10 cellular contexts compared by ENCODE assay signal in the genomic region with DNA sequence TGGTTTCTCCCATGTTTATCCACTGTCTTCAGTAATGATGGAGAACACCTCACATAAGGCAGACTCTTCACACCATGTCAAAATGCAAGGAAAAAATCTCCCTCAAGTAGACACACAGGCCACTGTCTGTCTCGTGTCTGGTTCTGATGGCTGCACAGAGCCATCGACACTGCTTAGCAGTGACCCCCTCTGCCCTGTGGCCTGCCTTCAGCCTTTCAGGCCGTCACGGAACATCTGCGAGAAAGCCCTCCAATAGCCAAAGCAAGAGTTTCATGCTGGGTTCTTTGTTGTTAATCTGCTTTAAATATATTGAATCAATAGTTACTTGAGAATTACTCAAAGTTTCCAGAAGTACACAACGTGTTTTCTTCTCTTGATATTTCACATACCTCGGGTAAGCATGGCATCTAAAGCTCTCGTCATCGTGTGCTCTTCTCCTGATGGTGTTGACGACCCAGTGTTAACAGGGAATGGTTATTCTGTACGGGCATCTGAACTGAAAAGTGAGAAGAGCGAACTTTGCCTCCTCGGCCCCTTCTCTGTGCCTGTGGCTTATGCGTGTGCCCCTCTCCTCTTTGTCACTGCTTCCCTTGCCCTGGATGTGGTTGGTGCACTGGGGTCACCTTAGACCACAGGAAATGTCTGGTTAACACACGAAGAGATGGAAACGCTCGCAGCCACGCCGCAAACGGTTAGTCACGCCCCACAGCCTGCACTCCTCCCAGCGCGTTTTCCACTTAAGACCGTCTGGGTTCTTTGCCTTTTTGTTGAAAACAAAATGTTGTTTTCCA. TPM values are rescaled to one million over a fixed set of nuclear protein-coding genes. Genes with fewer than 3 reads are reported as not detected.
DNase-seq lines count a peak whose midpoint lies in the region; TF ChIP-seq lines count a peak whose summit lies in the region.
"Had no signal": no experiment of that assay in that cellular context is flagged by ENCODE, and none has a peak within 500 bp of the region (broad histone marks: within the 10 kb centered on the region; RNA-seq: fewer than 3 reads in every experiment).

No MANE protein-coding gene starts in this region.

- peak; percentile 86 for DNase-seq in NK-92 treated with Interleukin-12 subunit alpha and Interleukin-12 subunit beta, amount 100 ng/mL, for 24 hours (lab: John Stamatoyannopoulos, UW)
- DNase-seq in NK-92 (lab: John Stamatoyannopoulos, UW; ENCODE audit: unreplicated experiment) (no peak), AG08396 (ENCODE audit: low spot score) (no peak), osteoblast (ENCODE audit: insufficient read length, low spot score, missing footprints) (no peak), endothelial cell (ENCODE audit: low spot score) (no peak), putamen (ENCODE audit: low spot score) (no peak)
- DNase-seq in activated T-helper 2 cell treated with anti-CD3 and anti-CD28 coated beads, Interferon-gamma antibody, Interleukin-2, Interleukin-4, amounts not matched to agents 10 μg/mL and 5 μg/mL and 100 μg/mL, durations not matched to agents 14 hours and 24 hours and 36 hours (ENCODE audit: low spot score), result peak; percentile 68
- DNase-seq in stimulated activated CD4-positive, alpha-beta T cell treated with anti-CD3 and anti-CD28 coated beads, Interleukin-12 subunit alpha, Interleukin-12 subunit beta, amount 100 ng/mL, for 48 hours (ENCODE audit: low read depth in 2 of 3, low spot score in 1 of 3), result peak; percentile 67 to 69 (median 69)
- DNase-seq: NCI-H1436 had no signal

- H2AFZ ChIP-seq in osteoblast (ENCODE audit: low read length), result no peak overlapping the region

- peaks cover 31% of the 10 kb centered on the region for H3K4me1 Mint-ChIP-seq in activated T-helper 2 cell treated with anti-CD3 and anti-CD28 coated beads, Interferon-gamma antibody, Interleukin-2, Interleukin-4, amounts not matched to agents 10 μg/mL and 5 μg/mL and 100 μg/mL, durations not matched to agents 14 hours and 24 hours and 36 hours (ENCODE audit: low read depth)
- H3K4me1 Mint-ChIP-seq in endothelial cell (ENCODE audit: unreplicated experiment), result no peaks in the 10 kb centered on the region

- no peak overlapping the region for H3K4me3 ChIP-seq in osteoblast (ENCODE audit: insufficient read depth, low read length)

- TF ChIP-seq CTCF in osteoblast (IDR thresholded peaks at IDR 0.05; ENCODE audit: extremely low read depth, low read depth, low read length) (no peak), endothelial cell (IDR thresholded peaks at IDR 0.05; ENCODE audit: unreplicated experiment) (no peak)

- H3K36me3 ChIP-seq in osteoblast (ENCODE audit: insufficient read depth, low read length), result peaks cover 47% of the 10 kb centered on the region

- peaks cover 5% of the 10 kb centered on the region for H3K79me2 ChIP-seq in osteoblast (ENCODE audit: insufficient read depth, low read length)

- no peaks in the 10 kb centered on the region for H3K27me3 ChIP-seq in osteoblast (ENCODE audit: insufficient read depth, low read length)

- intact Hi-C loops in activated T-helper 2 cell treated with anti-CD3 and anti-CD28 coated beads, Interferon-gamma antibody, Interleukin-2, Interleukin-4, amounts not matched to agents 10 μg/mL and 5 μg/mL and 100 μg/mL, durations not matched to agents 14 hours and 24 hours and 36 hours (cut with micrococcal nuclease), result loop anchor here (1.0 to 10.0 kb wide), 2 partner anchors 33 to 90 kb away; a partner anchor contains a TSS

- H3K9me3 Mint-ChIP-seq in activated T-helper 2 cell treated with anti-CD3 and anti-CD28 coated beads, Interferon-gamma antibody, Interleukin-2, Interleukin-4, amounts not matched to agents 10 μg/mL and 5 μg/mL and 100 μg/mL, durations not matched to agents 14 hours and 24 hours and 36 hours, result no peaks in the 10 kb centered on the region
- H3K9me3 Mint-ChIP-seq in endothelial cell (ENCODE audit: unreplicated experiment), result no peaks in the 10 kb centered on the region

- H3K4me3 Mint-ChIP-seq in activated T-helper 2 cell treated with anti-CD3 and anti-CD28 coated beads, Interferon-gamma antibody, Interleukin-2, Interleukin-4, amounts not matched to agents 10 μg/mL and 5 μg/mL and 100 μg/mL, durations not matched to agents 14 hours and 24 hours and 36 hours (ENCODE audit: low read depth), result peak overlapping the region; percentile 70
- no peak overlapping the region for H3K4me3 Mint-ChIP-seq in endothelial cell (ENCODE audit: unreplicated experiment)

- H3K27ac ChIP-seq in osteoblast (ENCODE audit: low read depth, low read length), result no peak overlapping the region
- H3K27ac ChIP-seq: 22Rv1 had no signal

- no peaks in the 10 kb centered on the region for H3K27me3 Mint-ChIP-seq in activated T-helper 2 cell treated with anti-CD3 and anti-CD28 coated beads, Interferon-gamma antibody, Interleukin-2, Interleukin-4, amounts not matched to agents 10 μg/mL and 5 μg/mL and 100 μg/mL, durations not matched to agents 14 hours and 24 hours and 36 hours (ENCODE audit: low read depth)
- H3K27me3 Mint-ChIP-seq in endothelial cell (ENCODE audit: unreplicated experiment), result peaks cover 5% of the 10 kb centered on the region

- peaks cover 60% of the 10 kb centered on the region for H3K36me3 Mint-ChIP-seq in activated T-helper 2 cell treated with anti-CD3 and anti-CD28 coated beads, Interferon-gamma antibody, Interleukin-2, Interleukin-4, amounts not matched to agents 10 μg/mL and 5 μg/mL and 100 μg/mL, durations not matched to agents 14 hours and 24 hours and 36 hours (ENCODE audit: low read depth)
- H3K36me3 Mint-ChIP-seq in endothelial cell (ENCODE audit: low read depth, unreplicated experiment), result peaks cover 18% of the 10 kb centered on the region

- H3K9me3 ChIP-seq in osteoblast (ENCODE audit: low read depth, low read length), result no peaks in the 10 kb centered on the region

- no peak overlapping the region for H3K4me2 ChIP-seq in osteoblast (ENCODE audit: insufficient read depth, low read length)

- H3K27ac Mint-ChIP-seq in activated T-helper 2 cell treated with anti-CD3 and anti-CD28 coated beads, Interferon-gamma antibody, Interleukin-2, Interleukin-4, amounts not matched to agents 10 μg/mL and 5 μg/mL and 100 μg/mL, durations not matched to agents 14 hours and 24 hours and 36 hours, result peak overlapping the region; percentile 94
- H3K27ac Mint-ChIP-seq in endothelial cell (ENCODE audit: unreplicated experiment), result no peak overlapping the region

- peaks cover 8% of the 10 kb centered on the region for H4K20me1 ChIP-seq in osteoblast (ENCODE audit: insufficient read depth, low read length)

- peaks cover 4% of the 10 kb centered on the region for H3K4me1 ChIP-seq in osteoblast (ENCODE audit: insufficient read depth, low read length)

RNA-seq across cellular contexts. Expression of a gene that starts 33.4 kb away (rescaled TPM):
- 33.4 and 34.9 TPM in 2 replicates for total RNA-seq in activated T-helper 2 cell treated with anti-CD3 and anti-CD28 coated beads, Interferon-gamma antibody, Interleukin-2, Interleukin-4, amounts not matched to agents 10 μg/mL and 5 μg/mL and 100 μg/mL, durations not matched to agents 14 hours and 24 hours and 36 hours
- total RNA-seq in osteoblast (426 and 429 TPM in 2 replicates), endothelial cell (ENCODE audit: unreplicated experiment) (458 TPM)

Comparison
In these comparisons a context has a peak if more than half of its experiments do, and no peak if none do; other contexts are left out.
1. DNase-seq: peak in NK-92 treated with Interleukin-12 subunit alpha and Interleukin-12 subunit beta, amount 100 ng/mL, for 24 hours (single experiment), activated T-helper 2 cell treated with anti-CD3 and anti-CD28 coated beads, Interferon-gamma antibody, Interleukin-2, Interleukin-4, amounts not matched to agents 10 μg/mL and 5 μg/mL and 100 μg/mL, durations not matched to agents 14 hours and 24 hours and 36 hours (single experiment) and stimulated activated CD4-positive, alpha-beta T cell treated with anti-CD3 and anti-CD28 coated beads, Interleukin-12 subunit alpha, Interleukin-12 subunit beta, amount 100 ng/mL, for 48 hours (3 of 3); none in NK-92 (single experiment), AG08396 (single experiment), osteoblast (single experiment), endothelial cell (single experiment) and putamen (single experiment).
2. RNA of a gene that starts 33.4 kb away (total RNA-seq): 458 TPM in endothelial cell (single experiment) and 426 to 429 TPM in osteoblast; 33.4 to 34.9 TPM in activated T-helper 2 cell treated with anti-CD3 and anti-CD28 coated beads, Interferon-gamma antibody, Interleukin-2, Interleukin-4, amounts not matched to agents 10 μg/mL and 5 μg/mL and 100 μg/mL, durations not matched to agents 14 hours and 24 hours and 36 hours; every median in the first group is over 10 times any median in the second.